ENCODE assay signal across 17 cellular contexts in the genomic region with DNA sequence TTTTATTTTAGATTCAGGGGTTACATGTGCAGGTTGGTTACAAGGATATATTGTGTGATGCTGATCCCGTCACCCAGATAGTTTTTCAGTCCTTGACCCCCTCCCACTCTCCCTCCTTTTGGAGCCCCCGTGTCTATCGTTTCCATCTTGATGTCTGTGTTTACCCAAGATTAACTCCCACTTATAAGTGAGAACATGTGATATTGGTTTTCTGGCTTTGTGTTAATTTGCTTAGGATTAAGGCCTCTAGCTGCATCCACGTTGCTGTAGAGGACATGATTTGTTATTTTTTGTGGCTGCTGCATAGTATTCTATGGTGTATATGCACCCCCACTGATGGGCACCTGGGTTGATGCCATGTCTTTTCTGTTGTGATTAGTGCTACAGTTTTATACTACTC.
DNase-seq lines count a peak whose midpoint lies in the region; ATAC-seq and TF ChIP-seq lines count a peak whose summit lies in the region.
"Had no signal": no experiment of that assay in that cellular context is flagged by ENCODE, and none has a peak within 500 bp of the region (broad histone marks: within the 10 kb centered on the region; RNA-seq: fewer than 3 reads in every experiment).

No MANE protein-coding gene starts in this region.

- DNase-seq in DMS53 treated with DMSO at 0.1 percent for 48 hours (lab: John Stamatoyannopoulos, UW; ENCODE audit: unreplicated experiment) (peak; percentile 56), NCI-H82 treated with DMSO at 0.1 percent for 48 hours (lab: John Stamatoyannopoulos, UW; ENCODE audit: unreplicated experiment) (peak; percentile 11), left kidney (ENCODE audit: low read depth, low spot score) (peak; percentile 47), SW 1271 (lab: John Stamatoyannopoulos, UW) (no peak)
- DNase-seq in effector memory CD4-positive, alpha-beta T cell = no peak
- DNase-seq: ACHN; Calu3; CD4-positive, CD25-positive, alpha-beta regulatory T cell; DMS 273 treated with DMSO at 0.1 percent for 48 hours; DMS79 treated with DMSO at 0.1 percent for 48 hours; EL; HFFc6; IMR-90 had no signal

- H3K36me3 ChIP-seq in parathyroid adenoma (ENCODE audit: control insufficient read depth, insufficient read depth, low read length) = no peaks in the 10 kb centered on the region
- no peaks in the 10 kb centered on the region for H3K36me3 ChIP-seq in effector memory CD4-positive, alpha-beta T cell (ENCODE audit: control insufficient read depth, insufficient read depth, low read length)
- H3K36me3 ChIP-seq: BLaER1 treated with 17β-estradiol and CSF1 and Interleukin-3, amounts not matched to agents 10 nM and 100 nM; HAP-1 had no signal

- H3K4me1 ChIP-seq in parathyroid adenoma = peaks cover 19% of the 10 kb centered on the region
- H3K4me1 ChIP-seq in effector memory CD4-positive, alpha-beta T cell (ENCODE audit: control insufficient read depth, insufficient read depth, low read length, poor library complexity, severe bottlenecking) = no peaks in the 10 kb centered on the region
- H3K4me1 ChIP-seq: BLaER1 treated with 17β-estradiol and CSF1 and Interleukin-3, amounts not matched to agents 10 nM and 100 nM had no signal

- peaks cover 24% of the 10 kb centered on the region for H3K79me2 ChIP-seq in parathyroid adenoma

- no peaks in the 10 kb centered on the region for H3K9me3 ChIP-seq in parathyroid adenoma (ENCODE audit: control insufficient read depth, low read length)
- H3K9me3 ChIP-seq in effector memory CD4-positive, alpha-beta T cell (ENCODE audit: control insufficient read depth, low read length) = no peaks in the 10 kb centered on the region
- H3K9me3 ChIP-seq: BLaER1 treated with 17β-estradiol and CSF1 and Interleukin-3, amounts not matched to agents 10 nM and 100 nM; HAP-1 had no signal

- H3K9ac ChIP-seq in parathyroid adenoma = no peak overlapping the region
- H3K9ac ChIP-seq: BLaER1 treated with 17β-estradiol and CSF1 and Interleukin-3, amounts not matched to agents 10 nM and 100 nM had no signal

- ATAC-seq in HG03354 (IDR thresholded peaks at IDR 0.05; ENCODE audit: poor library complexity, severe bottlenecking, unreplicated experiment) = no peak

- no peak overlapping the region for H3K4me3 ChIP-seq in parathyroid adenoma (ENCODE audit: low read depth, low read length)
- H3K4me3 ChIP-seq in effector memory CD4-positive, alpha-beta T cell (ENCODE audit: insufficient read depth, low read depth, low read length, poor library complexity, severe bottlenecking) = no peak overlapping the region
- H3K4me3 ChIP-seq: BLaER1 treated with 17β-estradiol and CSF1 and Interleukin-3, amounts not matched to agents 10 nM and 100 nM; HAP-1 had no signal

- no peak overlapping the region for H3K4me2 ChIP-seq in parathyroid adenoma (ENCODE audit: low read length)
- H3K4me2 ChIP-seq: BLaER1 treated with 17β-estradiol and CSF1 and Interleukin-3, amounts not matched to agents 10 nM and 100 nM had no signal

- peak overlapping the region; percentile 56 for H3K27ac ChIP-seq in parathyroid adenoma
- H3K27ac ChIP-seq in effector memory CD4-positive, alpha-beta T cell (ENCODE audit: insufficient read depth, low read length, poor library complexity, severe bottlenecking) = no peak overlapping the region
- H3K27ac ChIP-seq: BLaER1 treated with 17β-estradiol and CSF1 and Interleukin-3, amounts not matched to agents 10 nM and 100 nM had no signal

- TF ChIP-seq CTCF in parathyroid adenoma (IDR thresholded peaks at IDR 0.05) = no peak

- no peaks in the 10 kb centered on the region for H3K27me3 ChIP-seq in parathyroid adenoma (ENCODE audit: control insufficient read depth, insufficient read depth, low read length)
- H3K27me3 ChIP-seq in effector memory CD4-positive, alpha-beta T cell (replicated peaks; ENCODE audit: control insufficient read depth, insufficient read depth, low read length, poor library complexity, severe bottlenecking) = no peaks in the 10 kb centered on the region
- H3K27me3 ChIP-seq: BLaER1 treated with 17β-estradiol and CSF1 and Interleukin-3, amounts not matched to agents 10 nM and 100 nM had no signal

- H2AFZ ChIP-seq in parathyroid adenoma = no peak overlapping the region

Comparison
In these comparisons a context has a peak if more than half of its experiments do, and no peak if none do; other contexts are left out.
1. DNase-seq: peak in DMS53 treated with DMSO at 0.1 percent for 48 hours (single experiment), NCI-H82 treated with DMSO at 0.1 percent for 48 hours (single experiment) and left kidney (single experiment); none in SW 1271 (0 of 2) and effector memory CD4-positive, alpha-beta T cell (0 of 3).